1 cellular context compared by ENCODE assay signal in the genomic region with DNA sequence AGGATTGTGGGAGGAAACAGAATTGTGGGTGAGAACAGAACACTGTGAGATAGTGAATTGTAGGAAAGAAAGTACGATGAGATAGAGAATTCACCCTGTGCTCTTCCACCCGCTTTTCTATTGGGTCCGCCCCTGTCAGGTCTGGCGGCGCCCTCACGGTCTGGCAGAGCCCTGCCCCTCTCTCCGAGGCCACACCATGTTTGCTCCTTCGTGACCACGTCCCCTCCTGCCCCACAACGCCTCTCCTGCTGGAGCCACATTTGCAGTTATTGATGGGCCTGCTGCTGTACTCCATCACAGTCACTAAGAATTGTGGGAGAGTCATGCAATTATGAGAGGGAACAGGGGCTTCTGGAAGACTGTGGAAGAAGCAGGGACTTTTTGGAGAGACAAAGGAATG.
TF ChIP-seq lines count a peak whose summit lies in the region.

No MANE protein-coding gene starts in this region.

TF ChIP-seq in GM23338, 12 proteins besides CTCF, POLR2A, EP300 and RAD21 (continued from another document):
- TF ChIP-seq, protein P1, sequence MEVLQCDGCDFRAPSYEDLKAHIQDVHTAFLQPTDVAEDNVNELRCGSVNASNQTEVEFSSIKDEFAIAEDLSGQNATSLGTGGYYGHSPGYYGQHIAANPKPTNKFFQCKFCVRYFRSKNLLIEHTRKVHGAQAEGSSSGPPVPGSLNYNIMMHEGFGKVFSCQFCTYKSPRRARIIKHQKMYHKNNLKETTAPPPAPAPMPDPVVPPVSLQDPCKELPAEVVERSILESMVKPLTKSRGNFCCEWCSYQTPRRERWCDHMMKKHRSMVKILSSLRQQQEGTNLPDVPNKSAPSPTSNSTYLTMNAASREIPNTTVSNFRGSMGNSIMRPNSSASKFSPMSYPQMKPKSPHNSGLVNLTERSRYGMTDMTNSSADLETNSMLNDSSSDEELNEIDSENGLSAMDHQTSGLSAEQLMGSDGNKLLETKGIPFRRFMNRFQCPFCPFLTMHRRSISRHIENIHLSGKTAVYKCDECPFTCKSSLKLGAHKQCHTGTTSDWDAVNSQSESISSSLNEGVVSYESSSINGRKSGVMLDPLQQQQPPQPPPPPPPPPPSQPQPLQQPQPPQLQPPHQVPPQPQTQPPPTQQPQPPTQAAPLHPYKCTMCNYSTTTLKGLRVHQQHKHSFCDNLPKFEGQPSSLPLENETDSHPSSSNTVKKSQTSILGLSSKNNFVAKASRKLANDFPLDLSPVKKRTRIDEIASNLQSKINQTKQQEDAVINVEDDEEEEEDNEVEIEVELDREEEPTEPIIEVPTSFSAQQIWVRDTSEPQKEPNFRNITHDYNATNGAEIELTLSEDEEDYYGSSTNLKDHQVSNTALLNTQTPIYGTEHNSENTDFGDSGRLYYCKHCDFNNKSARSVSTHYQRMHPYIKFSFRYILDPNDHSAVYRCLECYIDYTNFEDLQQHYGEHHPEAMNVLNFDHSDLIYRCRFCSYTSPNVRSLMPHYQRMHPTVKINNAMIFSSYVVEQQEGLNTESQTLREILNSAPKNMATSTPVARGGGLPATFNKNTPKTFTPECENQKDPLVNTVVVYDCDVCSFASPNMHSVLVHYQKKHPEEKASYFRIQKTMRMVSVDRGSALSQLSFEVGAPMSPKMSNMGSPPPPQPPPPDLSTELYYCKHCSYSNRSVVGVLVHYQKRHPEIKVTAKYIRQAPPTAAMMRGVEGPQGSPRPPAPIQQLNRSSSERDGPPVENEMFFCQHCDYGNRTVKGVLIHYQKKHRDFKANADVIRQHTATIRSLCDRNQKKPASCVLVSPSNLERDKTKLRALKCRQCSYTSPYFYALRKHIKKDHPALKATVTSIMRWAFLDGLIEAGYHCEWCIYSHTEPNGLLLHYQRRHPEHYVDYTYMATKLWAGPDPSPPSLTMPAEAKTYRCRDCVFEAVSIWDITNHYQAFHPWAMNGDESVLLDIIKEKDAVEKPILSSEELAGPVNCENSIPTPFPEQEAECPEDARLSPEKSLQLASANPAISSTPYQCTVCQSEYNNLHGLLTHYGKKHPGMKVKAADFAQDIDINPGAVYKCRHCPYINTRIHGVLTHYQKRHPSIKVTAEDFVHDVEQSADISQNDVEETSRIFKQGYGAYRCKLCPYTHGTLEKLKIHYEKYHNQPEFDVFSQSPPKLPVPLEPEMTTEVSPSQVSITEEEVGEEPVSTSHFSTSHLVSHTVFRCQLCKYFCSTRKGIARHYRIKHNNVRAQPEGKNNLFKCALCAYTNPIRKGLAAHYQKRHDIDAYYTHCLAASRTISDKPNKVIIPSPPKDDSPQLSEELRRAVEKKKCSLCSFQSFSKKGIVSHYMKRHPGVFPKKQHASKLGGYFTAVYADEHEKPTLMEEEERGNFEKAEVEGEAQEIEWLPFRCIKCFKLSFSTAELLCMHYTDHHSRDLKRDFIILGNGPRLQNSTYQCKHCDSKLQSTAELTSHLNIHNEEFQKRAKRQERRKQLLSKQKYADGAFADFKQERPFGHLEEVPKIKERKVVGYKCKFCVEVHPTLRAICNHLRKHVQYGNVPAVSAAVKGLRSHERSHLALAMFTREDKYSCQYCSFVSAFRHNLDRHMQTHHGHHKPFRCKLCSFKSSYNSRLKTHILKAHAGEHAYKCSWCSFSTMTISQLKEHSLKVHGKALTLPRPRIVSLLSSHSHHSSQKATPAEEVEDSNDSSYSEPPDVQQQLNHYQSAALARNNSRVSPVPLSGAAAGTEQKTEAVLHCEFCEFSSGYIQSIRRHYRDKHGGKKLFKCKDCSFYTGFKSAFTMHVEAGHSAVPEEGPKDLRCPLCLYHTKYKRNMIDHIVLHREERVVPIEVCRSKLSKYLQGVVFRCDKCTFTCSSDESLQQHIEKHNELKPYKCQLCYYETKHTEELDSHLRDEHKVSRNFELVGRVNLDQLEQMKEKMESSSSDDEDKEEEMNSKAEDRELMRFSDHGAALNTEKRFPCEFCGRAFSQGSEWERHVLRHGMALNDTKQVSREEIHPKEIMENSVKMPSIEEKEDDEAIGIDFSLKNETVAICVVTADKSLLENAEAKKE (CRISPR knock-in tag; IDR thresholded peaks at IDR 0.05), result no peak
- TF ChIP-seq, protein P2, sequence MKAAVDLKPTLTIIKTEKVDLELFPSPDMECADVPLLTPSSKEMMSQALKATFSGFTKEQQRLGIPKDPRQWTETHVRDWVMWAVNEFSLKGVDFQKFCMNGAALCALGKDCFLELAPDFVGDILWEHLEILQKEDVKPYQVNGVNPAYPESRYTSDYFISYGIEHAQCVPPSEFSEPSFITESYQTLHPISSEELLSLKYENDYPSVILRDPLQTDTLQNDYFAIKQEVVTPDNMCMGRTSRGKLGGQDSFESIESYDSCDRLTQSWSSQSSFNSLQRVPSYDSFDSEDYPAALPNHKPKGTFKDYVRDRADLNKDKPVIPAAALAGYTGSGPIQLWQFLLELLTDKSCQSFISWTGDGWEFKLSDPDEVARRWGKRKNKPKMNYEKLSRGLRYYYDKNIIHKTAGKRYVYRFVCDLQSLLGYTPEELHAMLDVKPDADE (IDR thresholded peaks at IDR 0.05), result no peak
- no peak for TF ChIP-seq NANOG (IDR thresholded peaks at IDR 0.05; ENCODE audit: borderline replicate concordance)
- no peak for TF ChIP-seq EZH2phosphoT487 (IDR thresholded peaks at IDR 0.05; ENCODE audit: unreplicated experiment)
